In the genomic region with DNA sequence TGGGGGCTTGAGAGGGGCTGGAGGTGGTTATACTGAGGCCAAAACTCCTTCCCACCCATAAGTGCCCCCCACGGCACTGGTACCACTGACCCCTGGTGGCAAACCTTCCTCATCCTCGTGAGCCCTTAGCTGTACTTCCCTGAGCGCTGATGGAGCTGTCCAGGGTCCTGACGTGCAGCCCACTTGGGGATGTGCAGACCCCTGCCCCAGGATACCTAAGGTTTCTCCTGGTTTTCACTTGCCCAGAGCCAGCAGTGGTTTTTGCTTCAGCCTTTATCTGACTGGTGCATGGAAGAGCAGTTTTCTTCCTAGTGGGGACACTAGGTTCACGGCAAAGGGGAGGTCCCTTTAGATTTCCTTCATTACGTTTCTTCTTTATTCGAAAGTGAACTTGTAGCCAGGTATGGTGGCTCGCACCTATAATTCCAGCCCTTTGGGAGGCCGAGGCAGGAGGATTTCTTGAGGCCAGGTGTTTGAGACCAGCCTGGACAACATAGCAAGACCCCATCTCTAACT, we compare ENCODE assay signal across 12 cellular contexts. TPM values are rescaled to one million over a fixed set of nuclear protein-coding genes. Genes with fewer than 3 reads are reported as not detected.
DNase-seq lines count a peak whose midpoint lies in the region; ATAC-seq, FAIRE-seq and TF ChIP-seq lines count a peak whose summit lies in the region.
"Had no signal": no experiment of that assay in that cellular context is flagged by ENCODE, and none has a peak within 500 bp of the region (broad histone marks: within the 10 kb centered on the region; RNA-seq: fewer than 3 reads in every experiment).

No MANE protein-coding gene starts in this region.

- no peaks in the 10 kb centered on the region for H3K9me3 ChIP-seq in Peyer's patch

- H3K4me1 ChIP-seq in Peyer's patch = no peaks in the 10 kb centered on the region

- no peak for FAIRE-seq in D721Med (lab: Jason Lieb, UNC)
- FAIRE-seq: astrocyte, GM18507, islet of Langerhans had no signal

- no peak for TF ChIP-seq POLR2A in Peyer's patch (IDR thresholded peaks at IDR 0.05)

- no peaks in the 10 kb centered on the region for H3K27me3 ChIP-seq in Peyer's patch

- no peak overlapping the region for H3K27ac ChIP-seq in Peyer's patch

- H3K36me3 ChIP-seq in Peyer's patch = no peaks in the 10 kb centered on the region

- H3K4me1 Mint-ChIP-seq in HFFc6 (ENCODE audit: low read depth) = no peaks in the 10 kb centered on the region

- H3K4me3 Mint-ChIP-seq in HFFc6 = no peak overlapping the region

- no peak overlapping the region for H3K27ac Mint-ChIP-seq in HFFc6

- H3K27me3 Mint-ChIP-seq in HFFc6 (ENCODE audit: insufficient read depth) = peaks cover 12% of the 10 kb centered on the region

- no peaks in the 10 kb centered on the region for H3K36me3 Mint-ChIP-seq in HFFc6 (ENCODE audit: low read depth)

- TF ChIP-seq CTCF in D721Med (IDR thresholded peaks at IDR 0.05; ENCODE audit: insufficient read depth, missing control alignments) (peak; percentile 1), HFFc6 (IDR thresholded peaks at IDR 0.05) (peak; percentile 63), WI38 (IDR thresholded peaks at IDR 0.05; ENCODE audit: low read depth, low read length) (0 out of 2 replicates have a peak, but pooled peaks have one; percentile 8), Peyer's patch (IDR thresholded peaks at IDR 0.05) (no peak)

- H3K4me3 ChIP-seq in WI38 (ENCODE audit: low read depth, low read length) (no peak overlapping the region), Peyer's patch (no peak overlapping the region)

- ATAC-seq in GM19467 (IDR thresholded peaks at IDR 0.05; ENCODE audit: unreplicated experiment) (no peak), GM21619 (IDR thresholded peaks at IDR 0.05; ENCODE audit: unreplicated experiment) (no peak), HG03565 (IDR thresholded peaks at IDR 0.05; ENCODE audit: unreplicated experiment) (no peak)

- DNase-seq in D721Med (ENCODE audit: insufficient read length, low spot score) = no peak
- DNase-seq in HFFc6 = no peak
- peak; percentile 89 for DNase-seq in islet precursor cell
- DNase-seq in Peyer's patch = no peak
- DNase-seq: SHP77 treated with DMSO at 0.1 percent for 48 hours had no signal

- H3K9me3 Mint-ChIP-seq in HFFc6 = no peaks in the 10 kb centered on the region

RNA-seq across cellular contexts. Expression of gene KCTD15, which starts 28.7 kb away (rescaled TPM):
- 10 to 100 TPM in 1 of 6 experiments, 1 to 10 TPM in 5; 5.9 to 11.7 (median 7.1) TPM for total RNA-seq in HFFc6 (2021; fragmentation: NEBNext Ultra II Directional; extraction: Animal tissue kit (Norgen Biotek cat#: 25700))
- total RNA-seq in Peyer's patch = 10 to 100 TPM in 3 of 4 donors, 1 to 10 TPM in 1; 5.4 to 33.5 (median 21.6) TPM

Comparison
In these comparisons a context has a peak if more than half of its experiments do, and no peak if none do; other contexts are left out.
1. CTCF ChIP-seq: peak in D721Med (single experiment), HFFc6 (single experiment) and WI38 (single experiment); none in Peyer's patch (0 of 6).